Comparison of ENCODE assay signal across 9 cellular contexts in genomic region chr7:137930616-137931015, GRCh38.
DNase-seq lines count a peak whose midpoint lies in the region; ATAC-seq and TF ChIP-seq lines count a peak whose summit lies in the region.
"Had no signal": no experiment of that assay in that cellular context is flagged by ENCODE, and none has a peak within 500 bp of the region (broad histone marks: within the 10 kb centered on the region; RNA-seq: fewer than 3 reads in every experiment).

No MANE protein-coding gene starts in this region.

- no peaks in the 10 kb centered on the region for H3K9me3 ChIP-seq in T-helper 17 cell (ENCODE audit: control insufficient read depth, low read length, poor library complexity, severe bottlenecking)

- peaks cover 44% of the 10 kb centered on the region for H3K4me1 Mint-ChIP-seq in activated T-cell treated with anti-CD3 and anti-CD28 coated beads, Interleukin-2, amount 50 U/mL, for 72 hours (ENCODE audit: low read depth)
- H3K4me1 Mint-ChIP-seq in activated T-cell treated with anti-CD3 and anti-CD28 coated beads, Interleukin-2, amount 50 U/mL, for 4 hours (ENCODE audit: low read depth): peaks cover 38% of the 10 kb centered on the region
- H3K4me1 Mint-ChIP-seq in T-helper 17 cell: peaks cover 37% of the 10 kb centered on the region
- peaks cover 34% of the 10 kb centered on the region for H3K4me1 Mint-ChIP-seq in type B pancreatic cell (ENCODE audit: unreplicated experiment)
- peaks cover 14 to 37% (median 35%) of the 10 kb centered on the region in 4 donors for H3K4me1 Mint-ChIP-seq in naive thymus-derived CD8-positive, alpha-beta T cell

- H3K9me3 Mint-ChIP-seq in activated T-cell treated with anti-CD3 and anti-CD28 coated beads, Interleukin-2, amount 50 U/mL, for 72 hours: no peaks in the 10 kb centered on the region
- H3K9me3 Mint-ChIP-seq in activated T-cell treated with anti-CD3 and anti-CD28 coated beads, Interleukin-2, amount 50 U/mL, for 4 hours: no peaks in the 10 kb centered on the region
- H3K9me3 Mint-ChIP-seq in type B pancreatic cell: no peaks in the 10 kb centered on the region
- no peaks in the 10 kb centered on the region for H3K9me3 Mint-ChIP-seq in naive thymus-derived CD8-positive, alpha-beta T cell

- TF ChIP-seq CTCF in type B pancreatic cell (conservative IDR thresholded peaks at IDR 0.05): no peak

- POLR2A ChIA-PET in naive thymus-derived CD8-positive, alpha-beta T cell (lab: Charles Lee): no interaction called here

- ATAC-seq in activated T-cell treated with anti-CD3 and anti-CD28 coated beads, Interleukin-2, amount 50 U/mL, for 72 hours (replicated peaks in 1 of 2): peak; percentile 30 to 72
- no peak for ATAC-seq in activated T-cell treated with anti-CD3 and anti-CD28 coated beads, Interleukin-2, amount 50 U/mL, for 4 hours
- ATAC-seq in T-helper 17 cell: no peak
- ATAC-seq in naive thymus-derived CD8-positive, alpha-beta T cell: no peak

- peak overlapping the region; percentile 64 for H3K27ac Mint-ChIP-seq in activated T-cell treated with anti-CD3 and anti-CD28 coated beads, Interleukin-2, amount 50 U/mL, for 72 hours
- peak overlapping the region; percentile 29 for H3K27ac Mint-ChIP-seq in T-helper 17 cell
- peak overlapping the region; percentile 77 for H3K27ac Mint-ChIP-seq in type B pancreatic cell
- H3K27ac Mint-ChIP-seq in naive thymus-derived CD8-positive, alpha-beta T cell: peak overlapping the region in 1 of 10 donors; percentile 43

- H3K4me3 Mint-ChIP-seq in activated T-cell treated with anti-CD3 and anti-CD28 coated beads, Interleukin-2, amount 50 U/mL, for 72 hours: peak overlapping the region in 1 of 2 donors; percentile 44
- H3K4me3 Mint-ChIP-seq in activated T-cell treated with anti-CD3 and anti-CD28 coated beads, Interleukin-2, amount 50 U/mL, for 4 hours: no peak overlapping the region
- no peak overlapping the region for H3K4me3 Mint-ChIP-seq in T-helper 17 cell
- H3K4me3 Mint-ChIP-seq in type B pancreatic cell: no peak overlapping the region
- H3K4me3 Mint-ChIP-seq in naive thymus-derived CD8-positive, alpha-beta T cell: no peak overlapping the region

- DNase-seq in activated T-cell treated with anti-CD3 and anti-CD28 coated beads, Interleukin-2, amount 50 U/mL, for 72 hours: no peak
- DNase-seq in activated T-cell treated with anti-CD3 and anti-CD28 coated beads, Interleukin-2, amount 50 U/mL, for 4 hours: no peak
- no peak for DNase-seq in T-helper 17 cell
- peak; percentile 43 for DNase-seq in fibroblast of the conjunctiva (ENCODE audit: low read depth)
- DNase-seq in type B pancreatic cell (ENCODE audit: extremely low spot score, unreplicated experiment): no peak
- no peak for DNase-seq in NCI-H1417 treated with DMSO at 0.1 percent for 48 hours (lab: John Stamatoyannopoulos, UW)
- no peak for DNase-seq in NCI-H1417 (lab: John Stamatoyannopoulos, UW)
- no peak for DNase-seq in naive thymus-derived CD8-positive, alpha-beta T cell
- DNase-seq: small intestine had no signal

- peaks cover 7 to 10% of the 10 kb centered on the region in 2 donors for H3K36me3 Mint-ChIP-seq in activated T-cell treated with anti-CD3 and anti-CD28 coated beads, Interleukin-2, amount 50 U/mL, for 72 hours (ENCODE audit: insufficient read depth in 2 of 2)
- H3K36me3 Mint-ChIP-seq in activated T-cell treated with anti-CD3 and anti-CD28 coated beads, Interleukin-2, amount 50 U/mL, for 4 hours (ENCODE audit: insufficient read depth): peaks cover 25% of the 10 kb centered on the region
- H3K36me3 Mint-ChIP-seq in T-helper 17 cell (ENCODE audit: low read depth): peaks cover 9% of the 10 kb centered on the region
- peaks cover 39% of the 10 kb centered on the region for H3K36me3 Mint-ChIP-seq in type B pancreatic cell
- peaks cover 4 to 36% (median 28%) of the 10 kb centered on the region in 3 donors for H3K36me3 Mint-ChIP-seq in naive thymus-derived CD8-positive, alpha-beta T cell

- H3K27me3 Mint-ChIP-seq in activated T-cell treated with anti-CD3 and anti-CD28 coated beads, Interleukin-2, amount 50 U/mL, for 72 hours (ENCODE audit: low read depth): no peaks in the 10 kb centered on the region
- no peaks in the 10 kb centered on the region for H3K27me3 Mint-ChIP-seq in activated T-cell treated with anti-CD3 and anti-CD28 coated beads, Interleukin-2, amount 50 U/mL, for 4 hours (ENCODE audit: low read depth)
- H3K27me3 Mint-ChIP-seq in T-helper 17 cell (no peaks in the 10 kb centered on the region), type B pancreatic cell (no peaks in the 10 kb centered on the region)
- H3K27me3 Mint-ChIP-seq in naive thymus-derived CD8-positive, alpha-beta T cell: no peaks in the 10 kb centered on the region

Comparison
In these comparisons a context has a peak if more than half of its experiments do, and no peak if none do; other contexts are left out.
1. ATAC-seq: peak in activated T-cell treated with anti-CD3 and anti-CD28 coated beads, Interleukin-2, amount 50 U/mL, for 72 hours (2 of 2); none in activated T-cell treated with anti-CD3 and anti-CD28 coated beads, Interleukin-2, amount 50 U/mL, for 4 hours (0 of 2), T-helper 17 cell (single experiment) and naive thymus-derived CD8-positive, alpha-beta T cell (0 of 2).